22 cellular contexts compared by ENCODE assay signal in the genomic region with DNA sequence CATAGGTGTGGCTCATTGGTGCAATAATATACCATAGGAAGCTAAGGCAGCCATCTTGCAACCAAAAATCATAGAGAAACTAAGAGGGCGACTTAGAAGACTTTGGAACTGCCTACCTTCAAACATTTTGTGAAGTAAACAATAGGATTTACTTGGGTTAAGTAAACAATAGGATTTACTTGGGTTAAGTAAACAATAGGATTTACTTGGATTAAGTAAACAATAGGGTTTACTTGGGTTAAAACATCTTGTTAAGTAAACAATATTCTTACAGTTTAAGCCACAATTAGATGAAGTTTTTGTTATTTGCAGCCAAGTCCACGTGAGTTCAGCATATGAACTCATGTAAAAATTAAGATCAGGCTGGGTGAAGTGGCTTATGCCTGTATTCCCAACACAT.
DNase-seq lines count a peak whose midpoint lies in the region; ATAC-seq, FAIRE-seq and TF ChIP-seq lines count a peak whose summit lies in the region.
"Had no signal": no experiment of that assay in that cellular context is flagged by ENCODE, and none has a peak within 500 bp of the region (broad histone marks: within the 10 kb centered on the region; RNA-seq: fewer than 3 reads in every experiment).

No MANE protein-coding gene starts in this region.

- H3K9me3 ChIP-seq in HepG2 (ENCODE audit: low read length) (peaks cover 32% of the 10 kb centered on the region), right lobe of liver (no peaks in the 10 kb centered on the region), astrocyte (ENCODE audit: insufficient read depth, low read depth, low read length) (no peaks in the 10 kb centered on the region), neural progenitor cell (ENCODE audit: low read depth) (no peaks in the 10 kb centered on the region), smooth muscle cell (replicated peaks; ENCODE audit: low read depth) (no peaks in the 10 kb centered on the region)
- H3K9me3 ChIP-seq: BE2C, BLaER1 had no signal

- H3K4me3 Mint-ChIP-seq in astrocyte (ENCODE audit: unreplicated experiment) (no peak overlapping the region), neural progenitor cell (no peak overlapping the region)
- H3K4me3 Mint-ChIP-seq: CD14-positive monocyte; CD4-positive, alpha-beta memory T cell; CD4-positive, CD25-positive, alpha-beta regulatory T cell; CD8-positive, alpha-beta memory T cell had no signal

- ATAC-seq in HepG2 (no peak), right lobe of liver (no peak)

- CTCF ChIA-PET in HepG2 (lab: Yijun Ruan, JAX; ENCODE audit: low intra/inter-chr PET ratio, low total read pairs), result no interaction called here

- TF ChIP-seq EP300 in HepG2 (IDR thresholded peaks at IDR 0.05; ENCODE audit: low read depth in 2 of 2, low read length in 2 of 2), result no peak
- TF ChIP-seq EP300 in HepG2 (CRISPR knock-in tag; IDR thresholded peaks at IDR 0.05; ENCODE audit: borderline replicate concordance), result no peak

- H3K4me3 ChIP-seq in HepG2 (replicated peaks in 1 of 3; ENCODE audit: insufficient read depth in 1 of 3, low read depth in 2 of 3, low read length in 3 of 3) (no peak overlapping the region), right lobe of liver (no peak overlapping the region), astrocyte (ENCODE audit: insufficient read depth, low read depth, low read length) (no peak overlapping the region), neural progenitor cell (no peak overlapping the region), smooth muscle cell (no peak overlapping the region)
- H3K4me3 ChIP-seq: BLaER1 had no signal

- POLR2A ChIA-PET in HepG2 (lab: Yijun Ruan, JAX), result no interaction called here

- H3K27me3 Mint-ChIP-seq in astrocyte (ENCODE audit: low read depth, unreplicated experiment), result no peaks in the 10 kb centered on the region
- no peaks in the 10 kb centered on the region for H3K27me3 Mint-ChIP-seq in neural progenitor cell (ENCODE audit: insufficient read depth, low read depth)
- H3K27me3 Mint-ChIP-seq: CD4-positive, alpha-beta memory T cell; CD4-positive, CD25-positive, alpha-beta regulatory T cell; CD8-positive, alpha-beta memory T cell had no signal

- in situ Hi-C loops in HepG2 (cut with HindIII; ENCODE audit: extremely low pct_ligation_motif_present, low pct_unique_long_range_greater_than_20kb), result no loop called here

- no peak for TF ChIP-seq CTCF in HepG2 (CRISPR knock-in tag; IDR thresholded peaks at IDR 0.05)
- TF ChIP-seq CTCF in right lobe of liver (IDR thresholded peaks at IDR 0.05), result no peak
- no peak for TF ChIP-seq CTCF in astrocyte (IDR thresholded peaks at IDR 0.05; ENCODE audit: insufficient read depth, low read depth, low read length)
- no peak for TF ChIP-seq CTCF in neural progenitor cell (IDR thresholded peaks at IDR 0.05)
- TF ChIP-seq CTCF in smooth muscle cell (IDR thresholded peaks at IDR 0.05; ENCODE audit: borderline replicate concordance, insufficient read depth, poor library complexity, severe bottlenecking), result no peak

- no peaks in the 10 kb centered on the region; a peak in 1 of 5 replicates for H3K27me3 ChIP-seq in HepG2 (ENCODE audit: control insufficient read depth in 1 of 2, insufficient read depth in 2 of 2, low read length in 2 of 2)
- H3K27me3 ChIP-seq in right lobe of liver, result no peaks in the 10 kb centered on the region
- H3K27me3 ChIP-seq in astrocyte (ENCODE audit: insufficient read depth, low read length), result no peaks in the 10 kb centered on the region
- peaks cover 20% of the 10 kb centered on the region for H3K27me3 ChIP-seq in neural progenitor cell
- H3K27me3 ChIP-seq in smooth muscle cell (ENCODE audit: low read depth), result peaks cover 13% of the 10 kb centered on the region
- H3K27me3 ChIP-seq: BE2C, BLaER1 had no signal

- TF ChIP-seq POLR2A in HepG2 (IDR thresholded peaks at IDR 0.05; ENCODE audit: insufficient read depth in 1 of 2, low read depth in 2 of 2, low read length in 2 of 2) (no peak), right lobe of liver (IDR thresholded peaks at IDR 0.05) (no peak)

- peaks cover 9% of the 10 kb centered on the region for H3K9me3 Mint-ChIP-seq in astrocyte (ENCODE audit: unreplicated experiment)
- H3K9me3 Mint-ChIP-seq in neural progenitor cell, result peaks cover 4% of the 10 kb centered on the region

- intact Hi-C loops in HepG2 (cut with micrococcal nuclease; ENCODE audit: unreplicated experiment), result no loop called here
- intact Hi-C loops in right lobe of liver (cut with DNase I), result no loop called here

- H2AFZ ChIP-seq in HepG2 (ENCODE audit: low read length) (no peak overlapping the region), astrocyte (ENCODE audit: low read depth, low read length) (no peak overlapping the region), neural progenitor cell (replicated peaks) (no peak overlapping the region), smooth muscle cell (ENCODE audit: low read depth) (no peak overlapping the region)

- no peaks in the 10 kb centered on the region for H3K36me3 Mint-ChIP-seq in astrocyte (ENCODE audit: low read depth, unreplicated experiment)
- no peaks in the 10 kb centered on the region for H3K36me3 Mint-ChIP-seq in neural progenitor cell
- H3K36me3 Mint-ChIP-seq: CD14-positive monocyte; CD4-positive, alpha-beta memory T cell; CD4-positive, CD25-positive, alpha-beta regulatory T cell had no signal

- H3K36me3 ChIP-seq in HepG2 (replicated peaks in 1 of 2; ENCODE audit: control insufficient read depth in 1 of 2, insufficient read depth in 2 of 2, low read length in 2 of 2) (no peaks in the 10 kb centered on the region), right lobe of liver (no peaks in the 10 kb centered on the region), astrocyte (ENCODE audit: insufficient read depth, low read length) (no peaks in the 10 kb centered on the region), neural progenitor cell (no peaks in the 10 kb centered on the region), smooth muscle cell (ENCODE audit: low read depth) (no peaks in the 10 kb centered on the region)
- H3K36me3 ChIP-seq: BE2C, BLaER1 had no signal

- no peak overlapping the region for H3K27ac ChIP-seq in HepG2 (ENCODE audit: extremely low read length, insufficient read depth, low read length)
- H3K27ac ChIP-seq in right lobe of liver, result no peak overlapping the region
- H3K27ac ChIP-seq in astrocyte (ENCODE audit: low read depth, low read length), result no peak overlapping the region
- no peak overlapping the region for H3K27ac ChIP-seq in neural progenitor cell
- H3K27ac ChIP-seq in smooth muscle cell (ENCODE audit: low read depth), result no peak overlapping the region
- H3K27ac ChIP-seq: BLaER1 had no signal

- H3K4me2 ChIP-seq in HepG2 (ENCODE audit: low read depth, low read length) (no peak overlapping the region), astrocyte (ENCODE audit: low read length) (no peak overlapping the region), neural progenitor cell (no peak overlapping the region), smooth muscle cell (no peak overlapping the region)
- H3K4me2 ChIP-seq: BLaER1 had no signal

- DNase-seq in HepG2 (ENCODE audit: low spot score) (no peak), right lobe of liver (no peak), astrocyte (ENCODE audit: low read depth) (no peak), neural progenitor cell (ENCODE audit: low spot score) (peak; percentile 30), smooth muscle cell (lab: John Stamatoyannopoulos, UW; ENCODE audit: unreplicated experiment) (no peak), HT-29 (ENCODE audit: low spot score) (no peak)
- DNase-seq: 8988T; ACHN; BE2C; C1 segment of cervical spinal cord; CD4-positive, alpha-beta memory T cell; CD4-positive, CD25-positive, alpha-beta regulatory T cell; CD8-positive, alpha-beta memory T cell; COR-L47; DMS79 treated with DMSO at 0.1 percent for 48 hours; GF-D8 had no signal

- WGBS in HepG2 (ENCODE audit: low lambda C conversion rate), result 6% methylated on average over 2 of the region's 2 CpGs
- WGBS in right lobe of liver (ENCODE audit: insufficient coverage, low coverage, low lambda C conversion rate, missing lambda C conversion rate), result 18% methylated on average over 2 of the region's 2 CpGs
- 93% methylated on average over 2 of the region's 2 CpGs for WGBS in smooth muscle cell (ENCODE audit: low lambda C conversion rate)

- no peaks in the 10 kb centered on the region for H3K79me2 ChIP-seq in HepG2 (ENCODE audit: insufficient read depth, low read length)
- H3K79me2 ChIP-seq in astrocyte (ENCODE audit: insufficient read depth, low read length), result no peaks in the 10 kb centered on the region
- H3K79me2 ChIP-seq in neural progenitor cell (ENCODE audit: low read depth), result no peaks in the 10 kb centered on the region
- H3K79me2 ChIP-seq in smooth muscle cell (ENCODE audit: low read depth), result no peaks in the 10 kb centered on the region

- BruUV-seq in HepG2 (replicated peaks; lab: Mats Ljungman, UMichigan), result no TSS peak

- H3K9ac ChIP-seq in HepG2 (ENCODE audit: insufficient read depth, low read depth, low read length) (no peak overlapping the region), astrocyte (ENCODE audit: low read length) (no peak overlapping the region), neural progenitor cell (no peak overlapping the region), smooth muscle cell (ENCODE audit: low read depth) (no peak overlapping the region)
- H3K9ac ChIP-seq: BLaER1 had no signal

- no peak overlapping the region for H3K27ac Mint-ChIP-seq in astrocyte (ENCODE audit: unreplicated experiment)
- no peak overlapping the region for H3K27ac Mint-ChIP-seq in neural progenitor cell
- H3K27ac Mint-ChIP-seq: CD14-positive monocyte; CD4-positive, alpha-beta memory T cell; CD4-positive, CD25-positive, alpha-beta regulatory T cell; CD8-positive, alpha-beta memory T cell had no signal

- no peaks in the 10 kb centered on the region for H3F3A ChIP-seq in neural progenitor cell (ENCODE audit: low read depth)
- H3F3A ChIP-seq in smooth muscle cell (ENCODE audit: low read depth), result no peaks in the 10 kb centered on the region

- TF ChIP-seq RAD21 in HepG2 (CRISPR knock-in tag; IDR thresholded peaks at IDR 0.05), result no peak

- H3K4me1 Mint-ChIP-seq in astrocyte (ENCODE audit: low read depth, unreplicated experiment) (no peaks in the 10 kb centered on the region), neural progenitor cell (no peaks in the 10 kb centered on the region)
- H3K4me1 Mint-ChIP-seq: CD14-positive monocyte; CD4-positive, alpha-beta memory T cell; CD4-positive, CD25-positive, alpha-beta regulatory T cell; CD8-positive, alpha-beta memory T cell had no signal

- no peak for FAIRE-seq in HepG2 (lab: Jason Lieb, UNC)
- FAIRE-seq in astrocyte (lab: Jason Lieb, UNC), result peak; percentile 32
- FAIRE-seq: A204.1, G401.6, GM12891, GM19239 had no signal

- H4K20me1 ChIP-seq in HepG2 (ENCODE audit: insufficient read depth, low read length) (no peaks in the 10 kb centered on the region), astrocyte (ENCODE audit: insufficient read depth, low read length) (no peaks in the 10 kb centered on the region), neural progenitor cell (ENCODE audit: low read depth) (no peaks in the 10 kb centered on the region), smooth muscle cell (ENCODE audit: low read depth) (no peaks in the 10 kb centered on the region)
- H4K20me1 ChIP-seq: BLaER1 had no signal

- H3K4me1 ChIP-seq in HepG2 (ENCODE audit: insufficient read depth, low read length) (no peaks in the 10 kb centered on the region), right lobe of liver (peaks cover 0 to 12% (median 0%) of the 10 kb centered on the region in 4 donors), astrocyte (ENCODE audit: insufficient read depth, low read length) (no peaks in the 10 kb centered on the region), neural progenitor cell (peaks cover 6% of the 10 kb centered on the region), smooth muscle cell (ENCODE audit: low read depth) (no peaks in the 10 kb centered on the region)
- H3K4me1 ChIP-seq: BE2C, BLaER1 had no signal
